ENCODE assay signal across 39 cellular contexts in genomic region chr7:133203490-133203889, GRCh38.
"Had no signal": no experiment of that assay in that cellular context is flagged by ENCODE, and none has a peak within 500 bp of the region (broad histone marks: within the 10 kb centered on the region; RNA-seq: fewer than 3 reads in every experiment).

No MANE protein-coding gene starts in this region.

- H3K27ac ChIP-seq: adrenal gland, ascending aorta, body of pancreas, brain microvascular endothelial cell, breast epithelium, cardiac muscle cell had no signal

- FAIRE-seq: astrocyte, bronchial epithelial cell had no signal

- H3K9me3 Mint-ChIP-seq: activated naive CD4-positive, alpha-beta T cell treated with anti-CD3 and anti-CD28 coated beads for 36 hours; activated naive CD4-positive, alpha-beta T cell treated with anti-CD3 and anti-CD28 coated beads, Interleukin-2, amount 10 ng/mL, durations not matched to agents 7 days and 5 days; activated naive CD4-positive, alpha-beta T cell treated with anti-CD3 and anti-CD28 coated beads, Interleukin-2, amount 50 U/mL, for 24 hours; activated naive CD4-positive, alpha-beta T cell treated with anti-CD3 and anti-CD28 coated beads, Interleukin-2, amount 50 U/mL, for 72 hours; activated naive CD8-positive, alpha-beta T cell treated with anti-CD3 and anti-CD28 coated beads for 36 hours; activated naive CD8-positive, alpha-beta T cell treated with anti-CD3 and anti-CD28 coated beads, Interleukin-2, amount 10 ng/mL, durations not matched to agents 7 days and 5 days; activated naive CD8-positive, alpha-beta T cell treated with anti-CD3 and anti-CD28 coated beads, Interleukin-2, amount 50 U/mL, for 24 hours; activated T-cell treated with anti-CD3 and anti-CD28 coated beads, Interleukin-2, amount 50 U/mL, for 24 hours; activated T-cell treated with anti-CD3 and anti-CD28 coated beads, Interleukin-2, amount 50 U/mL, for 4 hours; activated T-cell treated with anti-CD3 and anti-CD28 coated beads, Interleukin-2, amount 50 U/mL, for 72 hours; activated T-helper 1 cell treated with anti-CD3 and anti-CD28 coated beads, Interleukin-12 subunit alpha, Interleukin-12 subunit beta, Interleukin-2, Interleukin-4 antibody, amounts not matched to agents 30 ng/mL and 10 ng/mL and 1 ng/mL, durations not matched to agents 14 hours and 24 hours and 36 hours; activated T-helper 17 cell treated with anti-CD3 and anti-CD28 coated beads, Interleukin-2, amount 50 U/mL, for 72 hours; activated T-helper 2 cell treated with anti-CD3 and anti-CD28 coated beads, Interferon-gamma antibody, Interleukin-2, Interleukin-4, amounts not matched to agents 10 μg/mL and 5 μg/mL and 100 μg/mL, durations not matched to agents 14 hours and 24 hours and 36 hours; central memory CD8-positive, alpha-beta T cell had no signal

- DNase-seq: activated effector memory CD4-positive, alpha-beta T cell treated with anti-CD3 and anti-CD28 coated beads, Interleukin-2, amount 50 U/mL, for 16 hours; activated effector memory CD4-positive, alpha-beta T cell treated with Interleukin-2 at 50 U/mL for 16 hours; activated gamma-delta T cell; activated gamma-delta T cell treated with Interleukin-2 at 50 U/mL for 16 hours; activated naive CD4-positive, alpha-beta T cell; activated naive CD4-positive, alpha-beta T cell treated with anti-CD3 and anti-CD28 coated beads for 36 hours; activated naive CD4-positive, alpha-beta T cell treated with anti-CD3 and anti-CD28 coated beads, Interleukin-2, amount 10 ng/mL, durations not matched to agents 7 days and 5 days; activated naive CD4-positive, alpha-beta T cell treated with anti-CD3 and anti-CD28 coated beads, Interleukin-2, amount 50 U/mL, for 16 hours; activated naive CD4-positive, alpha-beta T cell treated with Interleukin-2 at 50 U/mL for 16 hours; activated naive CD8-positive, alpha-beta T cell treated with anti-CD3 and anti-CD28 coated beads for 36 hours; activated naive CD8-positive, alpha-beta T cell treated with anti-CD3 and anti-CD28 coated beads, Interleukin-2, amount 10 ng/mL, durations not matched to agents 7 days and 5 days; activated naive CD8-positive, alpha-beta T cell treated with anti-CD3 and anti-CD28 coated beads, Interleukin-2, amount 50 U/mL, for 24 hours; activated T-cell treated with anti-CD3 and anti-CD28 coated beads, Interleukin-2, amount 50 U/mL, for 24 hours; activated T-cell treated with anti-CD3 and anti-CD28 coated beads, Interleukin-2, amount 50 U/mL, for 4 hours; activated T-cell treated with anti-CD3 and anti-CD28 coated beads, Interleukin-2, amount 50 U/mL, for 48 hours; activated T-cell treated with anti-CD3 and anti-CD28 coated beads, Interleukin-2, amount 50 U/mL, for 72 hours; adrenal gland; amniotic stem cell; amygdala; anterior cingulate cortex; aorta; body of pancreas; brain microvascular endothelial cell; caudate nucleus; central memory CD4-positive, alpha-beta T cell; cerebellar nuclear complex had no signal

- H3K27me3 Mint-ChIP-seq: activated naive CD8-positive, alpha-beta T cell; activated T-helper 17 cell treated with anti-CD3 and anti-CD28 coated beads, Interleukin-2, amount 50 U/mL, for 72 hours had no signal

- H3K27me3 ChIP-seq: adrenal gland, ascending aorta, body of pancreas, brain microvascular endothelial cell, breast epithelium, cardiac muscle cell had no signal

- H3K4me1 ChIP-seq: adrenal gland, ascending aorta, breast epithelium had no signal

- H3K4me1 Mint-ChIP-seq: activated naive CD4-positive, alpha-beta T cell treated with anti-CD3 and anti-CD28 coated beads, Interleukin-2, amount 10 ng/mL, durations not matched to agents 7 days and 5 days; activated naive CD4-positive, alpha-beta T cell treated with anti-CD3 and anti-CD28 coated beads, Interleukin-2, amount 50 U/mL, for 24 hours; activated naive CD8-positive, alpha-beta T cell treated with anti-CD3 and anti-CD28 coated beads for 36 hours; activated naive CD8-positive, alpha-beta T cell treated with anti-CD3 and anti-CD28 coated beads, Interleukin-2, amount 10 ng/mL, durations not matched to agents 7 days and 5 days; activated naive CD8-positive, alpha-beta T cell treated with anti-CD3 and anti-CD28 coated beads, Interleukin-2, amount 50 U/mL, for 24 hours; activated T-helper 17 cell treated with anti-CD3 and anti-CD28 coated beads, Interleukin-2, amount 50 U/mL, for 72 hours; central memory CD8-positive, alpha-beta T cell had no signal

- H3K36me3 ChIP-seq: adrenal gland, ascending aorta, brain microvascular endothelial cell, breast epithelium, cardiac muscle cell had no signal

- ATAC-seq: activated naive CD4-positive, alpha-beta T cell treated with anti-CD3 and anti-CD28 coated beads, Interleukin-2, amount 50 U/mL, for 72 hours; activated naive CD8-positive, alpha-beta T cell treated with anti-CD3 and anti-CD28 coated beads, Interleukin-2, amount 50 U/mL, for 24 hours; activated T-cell treated with anti-CD3 and anti-CD28 coated beads, Interleukin-2, amount 50 U/mL, for 4 hours; activated T-cell treated with anti-CD3 and anti-CD28 coated beads, Interleukin-2, amount 50 U/mL, for 72 hours; activated T-helper 17 cell treated with anti-CD3 and anti-CD28 coated beads, Interleukin-2, amount 50 U/mL, for 72 hours; body of pancreas had no signal

- H3K4me3 ChIP-seq: adrenal gland, ascending aorta, body of pancreas, breast epithelium, cardiac muscle cell had no signal

- H3K4me3 Mint-ChIP-seq: activated naive CD4-positive, alpha-beta T cell treated with anti-CD3 and anti-CD28 coated beads for 36 hours; activated naive CD4-positive, alpha-beta T cell treated with anti-CD3 and anti-CD28 coated beads, Interleukin-2, amount 10 ng/mL, durations not matched to agents 7 days and 5 days; activated naive CD4-positive, alpha-beta T cell treated with anti-CD3 and anti-CD28 coated beads, Interleukin-2, amount 50 U/mL, for 24 hours; activated naive CD8-positive, alpha-beta T cell; activated naive CD8-positive, alpha-beta T cell treated with anti-CD3 and anti-CD28 coated beads for 36 hours; activated naive CD8-positive, alpha-beta T cell treated with anti-CD3 and anti-CD28 coated beads, Interleukin-2, amount 10 ng/mL, durations not matched to agents 7 days and 5 days; activated naive CD8-positive, alpha-beta T cell treated with anti-CD3 and anti-CD28 coated beads, Interleukin-2, amount 50 U/mL, for 24 hours; activated T-cell treated with anti-CD3 and anti-CD28 coated beads, Interleukin-2, amount 50 U/mL, for 24 hours; activated T-cell treated with anti-CD3 and anti-CD28 coated beads, Interleukin-2, amount 50 U/mL, for 4 hours; activated T-cell treated with anti-CD3 and anti-CD28 coated beads, Interleukin-2, amount 50 U/mL, for 72 hours; activated T-helper 1 cell treated with anti-CD3 and anti-CD28 coated beads, Interleukin-12 subunit alpha, Interleukin-12 subunit beta, Interleukin-2, Interleukin-4 antibody, amounts not matched to agents 30 ng/mL and 10 ng/mL and 1 ng/mL, durations not matched to agents 14 hours and 24 hours and 36 hours; activated T-helper 17 cell treated with anti-CD3 and anti-CD28 coated beads, Interleukin-2, amount 50 U/mL, for 72 hours; brain; central memory CD8-positive, alpha-beta T cell had no signal

- H3K27ac Mint-ChIP-seq: activated naive CD4-positive, alpha-beta T cell treated with anti-CD3 and anti-CD28 coated beads for 36 hours; activated naive CD4-positive, alpha-beta T cell treated with anti-CD3 and anti-CD28 coated beads, Interleukin-2, amount 10 ng/mL, durations not matched to agents 7 days and 5 days; activated naive CD4-positive, alpha-beta T cell treated with anti-CD3 and anti-CD28 coated beads, Interleukin-2, amount 50 U/mL, for 24 hours; activated naive CD4-positive, alpha-beta T cell treated with anti-CD3 and anti-CD28 coated beads, Interleukin-2, amount 50 U/mL, for 72 hours; activated naive CD8-positive, alpha-beta T cell; activated naive CD8-positive, alpha-beta T cell treated with anti-CD3 and anti-CD28 coated beads for 36 hours; activated naive CD8-positive, alpha-beta T cell treated with anti-CD3 and anti-CD28 coated beads, Interleukin-2, amount 10 ng/mL, durations not matched to agents 7 days and 5 days; activated naive CD8-positive, alpha-beta T cell treated with anti-CD3 and anti-CD28 coated beads, Interleukin-2, amount 50 U/mL, for 24 hours; activated T-cell treated with anti-CD3 and anti-CD28 coated beads, Interleukin-2, amount 50 U/mL, for 24 hours; activated T-cell treated with anti-CD3 and anti-CD28 coated beads, Interleukin-2, amount 50 U/mL, for 72 hours; activated T-helper 1 cell treated with anti-CD3 and anti-CD28 coated beads, Interleukin-12 subunit alpha, Interleukin-12 subunit beta, Interleukin-2, Interleukin-4 antibody, amounts not matched to agents 30 ng/mL and 10 ng/mL and 1 ng/mL, durations not matched to agents 14 hours and 24 hours and 36 hours; activated T-helper 17 cell treated with anti-CD3 and anti-CD28 coated beads, Interleukin-2, amount 50 U/mL, for 72 hours; activated T-helper 2 cell treated with anti-CD3 and anti-CD28 coated beads, Interferon-gamma antibody, Interleukin-2, Interleukin-4, amounts not matched to agents 10 μg/mL and 5 μg/mL and 100 μg/mL, durations not matched to agents 14 hours and 24 hours and 36 hours; brain had no signal

- H3K36me3 Mint-ChIP-seq: activated naive CD4-positive, alpha-beta T cell treated with anti-CD3 and anti-CD28 coated beads, Interleukin-2, amount 10 ng/mL, durations not matched to agents 7 days and 5 days; activated naive CD4-positive, alpha-beta T cell treated with anti-CD3 and anti-CD28 coated beads, Interleukin-2, amount 50 U/mL, for 24 hours; activated naive CD4-positive, alpha-beta T cell treated with anti-CD3 and anti-CD28 coated beads, Interleukin-2, amount 50 U/mL, for 72 hours; activated naive CD8-positive, alpha-beta T cell; activated naive CD8-positive, alpha-beta T cell treated with anti-CD3 and anti-CD28 coated beads for 36 hours; activated naive CD8-positive, alpha-beta T cell treated with anti-CD3 and anti-CD28 coated beads, Interleukin-2, amount 10 ng/mL, durations not matched to agents 7 days and 5 days; brain had no signal

- H3K9me3 ChIP-seq: adrenal gland, ascending aorta, body of pancreas, breast epithelium had no signal
